ENCODE assay signal across 11 cellular contexts in genomic region chr11:118051611-118052461, GRCh38. TPM values are rescaled to one million over a fixed set of nuclear protein-coding genes. Genes with fewer than 3 reads are reported as not detected.
DNase-seq lines count a peak whose midpoint lies in the region; ATAC-seq, FAIRE-seq and TF ChIP-seq lines count a peak whose summit lies in the region.
"Had no signal": no experiment of that assay in that cellular context is flagged by ENCODE, and none has a peak within 500 bp of the region (broad histone marks: within the 10 kb centered on the region; RNA-seq: fewer than 3 reads in every experiment).

No MANE protein-coding gene starts in this region.

- FAIRE-seq in K562 (lab: Jason Lieb, UNC): no peak
- no peak for FAIRE-seq in urothelium cell line (lab: Jason Lieb, UNC)

- H3K9ac ChIP-seq in K562 (ENCODE audit: insufficient read depth in 1 of 2, low read depth in 2 of 2, low read length in 2 of 2): peak overlapping the region in 1 of 2 experiments; percentile 43; a peak in 1 of 4 replicates

- H3K36me3 ChIP-seq in K562 (ENCODE audit: control insufficient read depth, insufficient read depth, low read length): no peaks in the 10 kb centered on the region
- H3K36me3 ChIP-seq: prostate gland had no signal

- DNase-seq in activated CD4-positive, alpha-beta T cell treated with anti-CD3 and anti-CD28 coated beads for 1 hour: peak; percentile 53
- DNase-seq in K562 (ENCODE audit: extremely low read depth in 1 of 4, low spot score in 3 of 4) (no peak), urothelium cell line (ENCODE audit: low spot score) (no peak), DMS 273 treated with DMSO at 0.1 percent for 48 hours (lab: John Stamatoyannopoulos, UW) (no peak), HFFc6 (no peak), epidermal melanocyte (ENCODE audit: insufficient read length, low spot score) (no peak)
- DNase-seq in stimulated activated CD8-positive, alpha-beta memory T cell treated with anti-CD3 and anti-CD28 coated beads, Interleukin-15, amount 100 ng/mL, for 4 hours (ENCODE audit: low read depth in 2 of 2): peak; percentile 21 to 45

- peaks cover 44% of the 10 kb centered on the region for H3K27me3 Mint-ChIP-seq in HFFc6 (ENCODE audit: insufficient read depth)

- peak; percentile 44 for ATAC-seq in GM21423 (IDR thresholded peaks at IDR 0.05; ENCODE audit: unreplicated experiment)
- peak; percentile 4; the same call in 1 of the 3 replicates for ATAC-seq in K562

- no peak overlapping the region for H3K27ac Mint-ChIP-seq in HFFc6

- H3K27me3 ChIP-seq in K562 (ENCODE audit: control insufficient read depth in 2 of 2, insufficient read depth in 2 of 2, low read length in 2 of 2): peaks cover 5 to 15% of the 10 kb centered on the region in 2 experiments; a peak in 3 of 5 replicates

- CTCF ChIA-PET in K562 (lab: Yijun Ruan, JAX; ENCODE audit: low intra/inter-chr PET ratio): interaction anchor here (1.7 to 3.7 kb wide), 4 partner anchors 207 to 245 kb away, joined by 7 to 35 read pairs (median 33); no protein-coding TSS in a partner anchor

- H3K4me1 ChIP-seq in K562 (replicated peaks in 1 of 2; ENCODE audit: control insufficient read depth in 2 of 2, insufficient read depth in 2 of 2, low read length in 2 of 2): peaks cover 15% of the 10 kb centered on the region in 2 experiments
- H3K4me1 ChIP-seq: prostate gland had no signal

- intact Hi-C loops in K562 (cut with micrococcal nuclease): loop anchor here (2.0 to 5.0 kb wide), 6 partner anchors 47 to 233 kb away; partner anchors contain the start of genes IL10RA and TMPRSS13

- in situ Hi-C loops in K562 (cut with MboI): loop anchor here (10.0 kb wide), 1 partner anchor 627 kb away; no protein-coding TSS in a partner anchor

- WGBS in K562 (ENCODE audit: insufficient coverage, low coverage, missing lambda C conversion rate): 62% methylated on average over 15 of the region's 16 CpGs

- H4K20me1 ChIP-seq in K562 (replicated peaks; ENCODE audit: control insufficient read depth, insufficient read depth, low read length): no peaks in the 10 kb centered on the region

- no peak overlapping the region for H3K4me3 Mint-ChIP-seq in HFFc6

- no peak for TF ChIP-seq CTCF in K562 (IDR thresholded peaks at IDR 0.05 in 2 of 3, conservative IDR thresholded peaks at IDR 0.05 in 1 of 3; ENCODE audit: insufficient read depth in 2 of 3, low read depth in 1 of 3, low read length in 3 of 3)
- no peak for TF ChIP-seq CTCF in HFFc6 (IDR thresholded peaks at IDR 0.05)

- H2AFZ ChIP-seq in K562 (ENCODE audit: low read depth, low read length): peak overlapping the region; percentile 35; the same call in 1 of the 2 replicates

- H3K4me3 ChIP-seq in K562: no peak overlapping the region
- H3K4me3 ChIP-seq: prostate gland had no signal

- TF ChIP-seq RAD21 in K562 (CRISPR knock-in tag; conservative IDR thresholded peaks at IDR 0.05 in 1 of 2, IDR thresholded peaks at IDR 0.05 in 1 of 2): no peak

- no peaks in the 10 kb centered on the region for H3K9me3 Mint-ChIP-seq in HFFc6

- no peaks in the 10 kb centered on the region for H3K9me1 ChIP-seq in K562 (ENCODE audit: control insufficient read depth, insufficient read depth, low read length)

- no peak for TF ChIP-seq POLR2A in K562 (conservative IDR thresholded peaks at IDR 0.05)

- H3K27ac ChIP-seq in K562 (ENCODE audit: extremely low read depth, low read depth, low read length): no peak overlapping the region
- H3K27ac ChIP-seq: HL-60, prostate gland had no signal

- no peaks in the 10 kb centered on the region for H3K4me1 Mint-ChIP-seq in HFFc6 (ENCODE audit: low read depth)

- no peaks in the 10 kb centered on the region for H3K36me3 Mint-ChIP-seq in HFFc6 (ENCODE audit: low read depth)

- no peaks in the 10 kb centered on the region for H3K9me3 ChIP-seq in K562 (replicated peaks; ENCODE audit: control insufficient read depth, insufficient read depth, low read depth, low read length)
- H3K9me3 ChIP-seq: prostate gland had no signal

- BruUV-seq in K562 (replicated peaks; lab: Mats Ljungman, UMichigan): no TSS peak

- no peaks in the 10 kb centered on the region for H3K79me2 ChIP-seq in K562 (ENCODE audit: control insufficient read depth, insufficient read depth, low read length)

- POLR2A ChIA-PET in K562 (lab: Yijun Ruan, JAX): interaction anchor here (0.6 kb wide), 1 partner anchor 149 kb away, joined by 3 read pairs; no protein-coding TSS in a partner anchor

- no peak overlapping the region for H3K4me2 ChIP-seq in K562 (ENCODE audit: insufficient read depth, low read length)

- TF ChIP-seq EP300 in K562 (IDR thresholded peaks at IDR 0.05; ENCODE audit: low read length): no peak

TF ChIP-seq in K562, 482 proteins besides CTCF, POLR2A, EP300 and RAD21 (continues in another document):
- no peak for TF ChIP-seq ZNF586 (CRISPR knock-in tag; conservative IDR thresholded peaks at IDR 0.05)
- no peak for TF ChIP-seq NR1H2 (CRISPR knock-in tag; IDR thresholded peaks at IDR 0.05)
- no peak for TF ChIP-seq GABPB1 (CRISPR knock-in tag; IDR thresholded peaks at IDR 0.05)
- TF ChIP-seq BRD9 (IDR thresholded peaks at IDR 0.05; ENCODE audit: low read depth, partially characterized antibody): no peak
- TF ChIP-seq ZNF347 (CRISPR knock-in tag; IDR thresholded peaks at IDR 0.05; ENCODE audit: low read depth): no peak
- no peak for TF ChIP-seq U2AF1 (optimal IDR thresholded peaks at IDR 0.05; ENCODE audit: low read depth, low read length)
- TF ChIP-seq KAT2B (IDR thresholded peaks at IDR 0.05; ENCODE audit: low read depth, low read length): no peak
- TF ChIP-seq CTBP1 (IDR thresholded peaks at IDR 0.05; ENCODE audit: borderline replicate concordance): no peak
- TF ChIP-seq ZNF551 (CRISPR knock-in tag; IDR thresholded peaks at IDR 0.05): no peak
- no peak for TF ChIP-seq TCFL5 (CRISPR knock-in tag; conservative IDR thresholded peaks at IDR 0.05)
- no peak for TF ChIP-seq TCF15 (CRISPR knock-in tag; IDR thresholded peaks at IDR 0.05)
- no peak for TF ChIP-seq POLR2B (IDR thresholded peaks at IDR 0.05; ENCODE audit: low read depth, partially characterized antibody)
- TF ChIP-seq DACH1 (IDR thresholded peaks at IDR 0.05; ENCODE audit: partially characterized antibody): peak; percentile 96
- no peak for TF ChIP-seq ZNF174 (CRISPR knock-in tag; IDR thresholded peaks at IDR 0.05)
- no peak for TF ChIP-seq SP2 (IDR thresholded peaks at IDR 0.05; ENCODE audit: extremely low read depth, low read depth, low read length, poor library complexity, severe bottlenecking)

RNA-seq across cellular contexts. Expression of gene TMPRSS4, which starts 25.0 kb away (rescaled TPM):
- total RNA-seq in K562 (2011; cell fraction: chromatin; rRNA removed; ENCODE audit: low replicate concordance): 35.2 and 37.9 TPM in 2 replicates
- total RNA-seq in K562 (2011; cell fraction: nucleolus; rRNA removed): 17.8 and 21.7 TPM in 2 replicates
- 26.9 and 32.4 TPM in 2 replicates for total RNA-seq in K562 (2011; cell fraction: nucleoplasm; rRNA removed)
- total RNA-seq in K562 (2014; rRNA removed) (4.1 and 5.8 TPM in 2 replicates), K562 (2014; rRNA removed; fragmentation: Illumina TruSeq; extraction: Trizol) (4.0 and 6.3 TPM in 2 replicates), K562 (2015; rRNA removed; fragmentation: Illumina TruSeq; extraction: Trizol) (5.0 and 6.1 TPM in 2 replicates), K562 (2021) (6.6 and 7.4 TPM in 2 replicates)
- polyA plus RNA-seq in K562 (2011; rRNA removed) (4.0 and 10.0 TPM in 2 replicates), K562 (2014; fragmentation: Illumina TruSeq; extraction: Trizol) (6.4 and 7.5 TPM in 2 replicates), K562 (2014; fragmentation: Nextera tagmentation; extraction: Ambion mirVana) (1 to 10 TPM; 4.4 to 5.6 TPM), K562 (2014; rRNA removed) (6.2 and 11.5 TPM in 2 replicates)
- polyA plus RNA-seq in K562 (2011; cell fraction: cytosol; rRNA removed): 2.2 and 9.8 TPM in 2 replicates
- polyA plus RNA-seq in K562 (2011; cell fraction: nucleus; rRNA removed): 5.6 and 26.1 TPM in 2 replicates
- 6.6 and 19.9 TPM in 2 replicates for polyA plus RNA-seq in K562 (2012)
- 3.2 and 7.7 TPM in 2 replicates for polyA minus RNA-seq in K562 (2011; rRNA and poly(A)+ RNA removed)
- 6.5 TPM in 1 of 2 replicates, not detected in the other for polyA minus RNA-seq in K562 (2011; cell fraction: cytosol; rRNA and poly(A)+ RNA removed)
- polyA minus RNA-seq in K562 (2011; cell fraction: nucleus; rRNA and poly(A)+ RNA removed): 2.0 and 7.1 TPM in 2 replicates
- not detected for total RNA-seq in HFFc6 (2021; fragmentation: NEBNext Ultra II Directional; extraction: Animal tissue kit (Norgen Biotek cat#: 25700))
- total RNA-seq: SK-MEL-5 had no signal

RNA-seq across cellular contexts. Expression of gene SMIM35, which starts 34.9 kb away (rescaled TPM):
- total RNA-seq in K562 (2011; cell fraction: chromatin; rRNA removed; ENCODE audit: low replicate concordance): not detected in 2 replicates
- total RNA-seq in K562 (2011; cell fraction: nucleolus; rRNA removed): 0.13 and 0.17 TPM in 2 replicates
- 0.31 TPM in 1 of 2 replicates, not detected in the other for total RNA-seq in K562 (2011; cell fraction: nucleoplasm; rRNA removed)
- not detected in 2 replicates for total RNA-seq in K562 (2014; rRNA removed)
- total RNA-seq in K562 (2014; rRNA removed; fragmentation: Illumina TruSeq; extraction: Trizol): not detected in 2 replicates
- not detected in 2 replicates for total RNA-seq in K562 (2015; rRNA removed; fragmentation: Illumina TruSeq; extraction: Trizol)
- total RNA-seq in K562 (2021): not detected in 2 replicates
- polyA plus RNA-seq in K562 (2011; rRNA removed): 0.03 TPM in 1 of 2 replicates, not detected in the other
- 0.01 and 0.03 TPM in 2 replicates for polyA plus RNA-seq in K562 (2011; cell fraction: cytosol; rRNA removed)
- 0.03 and 0.06 TPM in 2 replicates for polyA plus RNA-seq in K562 (2011; cell fraction: nucleus; rRNA removed)
- 0.10 TPM in 1 of 2 replicates, not detected in the other for polyA plus RNA-seq in K562 (2012)
- not detected in 2 replicates for polyA plus RNA-seq in K562 (2014; fragmentation: Illumina TruSeq; extraction: Trizol)
- polyA plus RNA-seq in K562 (2014; fragmentation: Nextera tagmentation; extraction: Ambion mirVana): under 1 TPM in 1 of 2 experiments, not detected in 1; 0.03 TPM
- polyA plus RNA-seq in K562 (2014; rRNA removed): not detected in 2 replicates
- not detected in 2 replicates for polyA minus RNA-seq in K562 (2011; rRNA and poly(A)+ RNA removed)
- polyA minus RNA-seq in K562 (2011; cell fraction: cytosol; rRNA and poly(A)+ RNA removed): 0.36 TPM in 1 of 2 replicates, not detected in the other
- 0.11 and 0.13 TPM in 2 replicates for polyA minus RNA-seq in K562 (2011; cell fraction: nucleus; rRNA and poly(A)+ RNA removed)
- total RNA-seq in HFFc6 (2021; fragmentation: NEBNext Ultra II Directional; extraction: Animal tissue kit (Norgen Biotek cat#: 25700)): not detected
- total RNA-seq: SK-MEL-5 had no signal

Comparison
In these comparisons a context has a peak if more than half of its experiments do, and no peak if none do; other contexts are left out.
1. DNase-seq: peak in activated CD4-positive, alpha-beta T cell treated with anti-CD3 and anti-CD28 coated beads for 1 hour (single experiment) and stimulated activated CD8-positive, alpha-beta memory T cell treated with anti-CD3 and anti-CD28 coated beads, Interleukin-15, amount 100 ng/mL, for 4 hours (2 of 2); none in K562 (0 of 4), urothelium cell line (single experiment), DMS 273 treated with DMSO at 0.1 percent for 48 hours (single experiment), HFFc6 (single experiment) and epidermal melanocyte (single experiment).
2. RNA of gene TMPRSS4, which starts 25.0 kb away (total RNA-seq): 4.0 to 37.9 TPM in K562; not detected in HFFc6; every median in the first group is over 4 times any median in the second.